In genomic region chr15:70284438-70285214, GRCh38 we compare ENCODE assay signal across 15 cellular contexts.
DNase-seq lines count a peak whose midpoint lies in the region; ATAC-seq, FAIRE-seq and TF ChIP-seq lines count a peak whose summit lies in the region.
"Had no signal": no experiment of that assay in that cellular context is flagged by ENCODE, and none has a peak within 500 bp of the region (broad histone marks: within the 10 kb centered on the region; RNA-seq: fewer than 3 reads in every experiment).

No MANE protein-coding gene starts in this region.

- SMC1A ChIA-PET in GM12878 (lab: Charles Lee; ENCODE audit: uncharacterized antibody, unreplicated experiment) = no interaction called here

- CTCF ChIA-PET in GM12878 (lab: Yijun Ruan, JAX) = no interaction called here

- H3K27me3 ChIP-seq in GM12878 (replicated peaks in 1 of 2; ENCODE audit: control insufficient read depth in 2 of 2, insufficient read depth in 2 of 2, low read length in 1 of 2) (no peaks in the 10 kb centered on the region), vagina (no peaks in the 10 kb centered on the region)
- H3K27me3 ChIP-seq: tibial nerve had no signal

- no peaks in the 10 kb centered on the region for H3K79me2 ChIP-seq in GM12878 (ENCODE audit: control insufficient read depth, insufficient read depth, low read length)

- H2AFZ ChIP-seq in GM12878 (ENCODE audit: control insufficient read depth, low read depth, low read length) = no peak overlapping the region

- no peak for FAIRE-seq in GM12878 (lab: Jason Lieb, UNC)

- ATAC-seq in GM12878 = 0 out of 3 replicates have a peak, but pooled peaks have one; percentile 20
- no peak for ATAC-seq in GM21737 (IDR thresholded peaks at IDR 0.05; ENCODE audit: unreplicated experiment)
- ATAC-seq: naive thymus-derived CD8-positive, alpha-beta T cell; WTC11 had no signal

- in situ Hi-C loops in GM12878 (cut with MboI) = no loop called here

- H3K27ac ChIP-seq in GM12878 (ENCODE audit: control insufficient read depth, insufficient read depth) (no peak overlapping the region), vagina (no peak overlapping the region)
- H3K27ac ChIP-seq: 22Rv1, epithelial cell of prostate, tibial nerve had no signal

- no peak overlapping the region for H3K9ac ChIP-seq in GM12878 (ENCODE audit: control insufficient read depth, insufficient read depth, low read length)

- no peaks in the 10 kb centered on the region for H3K9me3 ChIP-seq in GM12878 (replicated peaks; ENCODE audit: control insufficient read depth, insufficient read depth, low read length)
- no peaks in the 10 kb centered on the region for H3K9me3 ChIP-seq in vagina
- H3K9me3 ChIP-seq: tibial nerve had no signal

- no peak for TF ChIP-seq EP300 in GM12878 (IDR thresholded peaks at IDR 0.05; ENCODE audit: borderline replicate concordance in 1 of 2, control insufficient read depth in 1 of 2, low read depth in 2 of 2, low read length in 2 of 2)

- H3K36me3 ChIP-seq in GM12878 (ENCODE audit: control insufficient read depth in 2 of 2, insufficient read depth in 2 of 2, low read length in 1 of 2) = no peaks in the 10 kb centered on the region
- H3K36me3 ChIP-seq in vagina = no peaks in the 10 kb centered on the region
- H3K36me3 ChIP-seq: tibial nerve had no signal

- BruUV-seq in GM12878 (replicated peaks; lab: Mats Ljungman, UMichigan) = no TSS peak

- POLR2A ChIA-PET in GM12878 (lab: Charles Lee) = no interaction called here

- TF ChIP-seq POLR2A in GM12878 (IDR thresholded peaks at IDR 0.05; ENCODE audit: low read depth, low read length) (no peak), vagina (IDR thresholded peaks at IDR 0.05) (no peak)

- TF ChIP-seq RAD21 in GM12878 (IDR thresholded peaks at IDR 0.05; ENCODE audit: insufficient read depth, low read depth, low read length) = no peak

- DNase-seq in NCI-H146 (lab: John Stamatoyannopoulos, UW) (peak; percentile 7), NCI-H146 treated with DMSO at 0.1 percent for 48 hours (lab: John Stamatoyannopoulos, UW; ENCODE audit: unreplicated experiment) (no peak), NCI-H2029 treated with DMSO at 0.1 percent for 48 hours (lab: John Stamatoyannopoulos, UW) (peak; percentile 57), GM12878 (ENCODE audit: low read depth, low spot score) (no peak), mesenteric fat pad (ENCODE audit: low spot score) (peak; percentile 67), HT-29 (ENCODE audit: low spot score) (no peak), vagina (ENCODE audit: extremely low spot score in 2 of 2) (no peak)
- DNase-seq: NCI-H2171, SHP77 treated with DMSO at 0.1 percent for 48 hours had no signal

- H3K4me3 ChIP-seq in GM12878 (no peak overlapping the region), vagina (no peak overlapping the region)
- H3K4me3 ChIP-seq: tibial nerve had no signal

- RAD21 ChIA-PET in GM12878 (lab: Charles Lee; ENCODE audit: unreplicated experiment) = no interaction called here

- WGBS in GM12878 (ENCODE audit: insufficient coverage, insufficient replicate concordance, low lambda C conversion rate, missing lambda C conversion rate) = 39% methylated on average over 9 of the region's 9 CpGs

- intact Hi-C loops in GM12878 (cut with micrococcal nuclease; ENCODE audit: unreplicated experiment) = no loop called here
- intact Hi-C loops in vagina (cut with DNase I) = no loop called here

- no peak overlapping the region for H3K4me2 ChIP-seq in GM12878 (ENCODE audit: control insufficient read depth, insufficient read depth)

- no peak for TF ChIP-seq CTCF in GM12878 (IDR thresholded peaks at IDR 0.05 in 2 of 3, conservative IDR thresholded peaks at IDR 0.05 in 1 of 3; ENCODE audit: control insufficient read depth in 2 of 3, extremely low read depth in 1 of 3, insufficient read depth in 1 of 3, low read depth in 3 of 3, low read length in 3 of 3)
- no peak for TF ChIP-seq CTCF in vagina (IDR thresholded peaks at IDR 0.05)

- H4K20me1 ChIP-seq in GM12878 (ENCODE audit: control insufficient read depth, insufficient read depth) = no peaks in the 10 kb centered on the region

- no peaks in the 10 kb centered on the region for H3K4me1 ChIP-seq in GM12878 (ENCODE audit: control insufficient read depth, insufficient read depth, low read length)
- peaks cover 22% of the 10 kb centered on the region for H3K4me1 ChIP-seq in vagina

TF ChIP-seq in GM12878, 131 proteins besides CTCF, POLR2A, EP300 and RAD21:
- TF ChIP-seq BHLHE40 (IDR thresholded peaks at IDR 0.05; ENCODE audit: borderline replicate concordance in 1 of 2, low read depth in 2 of 2, low read length in 1 of 2) (peak in 1 of 2 experiments; percentile 17; a peak in 1 of 4 replicates), ZNF217 (IDR thresholded peaks at IDR 0.05) (no peak), ATF7 (IDR thresholded peaks at IDR 0.05; ENCODE audit: low read depth) (peak; percentile 32; the same call in 1 of the 2 replicates)
TF ChIP-seq in GM12878: peak in this region for 2.

Comparison
In these comparisons a context has a peak if more than half of its experiments do, and no peak if none do; other contexts are left out.
1. DNase-seq: peak in NCI-H146 (single experiment), NCI-H2029 treated with DMSO at 0.1 percent for 48 hours (single experiment) and mesenteric fat pad (single experiment); none in NCI-H146 treated with DMSO at 0.1 percent for 48 hours (single experiment), GM12878 (single experiment), HT-29 (single experiment) and vagina (0 of 2).